ENCODE assay signal across 1 cellular context in the genomic region with DNA sequence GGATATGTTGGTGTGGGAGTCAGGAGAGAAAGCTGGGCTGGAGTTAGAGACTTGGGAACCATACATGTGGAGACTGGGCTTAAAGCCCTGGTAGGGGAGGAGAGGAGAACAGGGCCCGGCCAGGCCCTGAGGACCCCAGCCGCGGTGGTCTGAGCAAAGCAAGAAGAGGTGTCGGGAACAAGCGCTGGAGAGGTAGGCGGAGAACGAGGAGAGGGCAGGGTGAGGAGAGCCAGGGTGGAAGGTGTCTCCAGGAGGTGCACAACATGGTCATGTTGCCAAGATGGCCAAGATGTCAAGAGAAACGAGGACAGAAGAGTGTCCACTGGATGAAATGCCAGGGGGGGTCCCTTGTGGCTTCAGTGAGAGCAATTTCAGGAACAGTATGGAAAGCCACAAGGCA.
TF ChIP-seq lines count a peak whose summit lies in the region.

No MANE protein-coding gene starts in this region.

TF ChIP-seq in GM23338, 12 proteins besides CTCF, POLR2A, EP300 and RAD21 (continued from another document):
- no peak for TF ChIP-seq ZNF462 (CRISPR knock-in tag; IDR thresholded peaks at IDR 0.05)
- no peak for TF ChIP-seq NANOG (IDR thresholded peaks at IDR 0.05; ENCODE audit: borderline replicate concordance)
